ENCODE assay signal across 8 cellular contexts in genomic region chr16:424623-425081, GRCh38. TPM values are rescaled to one million over a fixed set of nuclear protein-coding genes. Genes with fewer than 3 reads are reported as not detected.
DNase-seq lines count a peak whose midpoint lies in the region; ATAC-seq lines count a peak whose summit lies in the region.

No MANE protein-coding gene starts in this region.

- peak overlapping the region in 1 of 2 donors; percentile 49 for H3K27ac Mint-ChIP-seq in natural killer cell treated with Interleukin-12 subunit alpha and Interleukin-12 subunit beta and Interleukin-15 and Interleukin-18, amount 100 ng/mL, for 72 hours

- peak overlapping the region; percentile 62 for H3K4me3 Mint-ChIP-seq in natural killer cell treated with Interleukin-12 subunit alpha and Interleukin-12 subunit beta and Interleukin-15 and Interleukin-18, amount 100 ng/mL, for 72 hours

- no peak for ATAC-seq in natural killer cell treated with Interleukin-12 subunit alpha and Interleukin-12 subunit beta and Interleukin-15 and Interleukin-18, amount 100 ng/mL, for 72 hours
- ATAC-seq in GM21737 (IDR thresholded peaks at IDR 0.05; ENCODE audit: unreplicated experiment): no peak

- H3K9me3 Mint-ChIP-seq in natural killer cell treated with Interleukin-12 subunit alpha and Interleukin-12 subunit beta and Interleukin-15 and Interleukin-18, amount 100 ng/mL, for 72 hours: no peaks in the 10 kb centered on the region

- peaks cover 23 to 27% of the 10 kb centered on the region in 2 donors for H3K4me1 Mint-ChIP-seq in natural killer cell treated with Interleukin-12 subunit alpha and Interleukin-12 subunit beta and Interleukin-15 and Interleukin-18, amount 100 ng/mL, for 72 hours (ENCODE audit: low read depth in 2 of 2)

- no peaks in the 10 kb centered on the region for H3K27me3 Mint-ChIP-seq in natural killer cell treated with Interleukin-12 subunit alpha and Interleukin-12 subunit beta and Interleukin-15 and Interleukin-18, amount 100 ng/mL, for 72 hours

- DNase-seq in DMS53 (lab: John Stamatoyannopoulos, UW) (peak; percentile 60), DMS53 treated with DMSO at 0.1 percent for 48 hours (lab: John Stamatoyannopoulos, UW; ENCODE audit: unreplicated experiment) (no peak), RPMI8226 (peak; percentile 45), epithelial cell of prostate (ENCODE audit: low read depth, low spot score) (no peak), GDM1 (lab: John Stamatoyannopoulos, UW) (no peak), NCI-H2081 treated with DMSO at 0.1 percent for 48 hours (lab: John Stamatoyannopoulos, UW) (no peak)
- DNase-seq in natural killer cell treated with Interleukin-12 subunit alpha and Interleukin-12 subunit beta and Interleukin-15 and Interleukin-18, amount 100 ng/mL, for 72 hours (ENCODE audit: low spot score): no peak

- peak overlapping the region; percentile 80 for H3K27ac ChIP-seq in epithelial cell of prostate

- no peaks in the 10 kb centered on the region for H3K36me3 Mint-ChIP-seq in natural killer cell treated with Interleukin-12 subunit alpha and Interleukin-12 subunit beta and Interleukin-15 and Interleukin-18, amount 100 ng/mL, for 72 hours

RNA-seq across cellular contexts. Expression of gene RAB11FIP3, which starts 0.8 kb away (rescaled TPM):
- 10 to 100 TPM; 21.9 to 53.4 TPM for total RNA-seq in natural killer cell treated with Interleukin-12 subunit alpha and Interleukin-12 subunit beta and Interleukin-15 and Interleukin-18, amount 100 ng/mL, for 72 hours

RNA-seq across cellular contexts. Expression of gene DECR2, which starts 23.0 kb away (rescaled TPM):
- total RNA-seq in natural killer cell treated with Interleukin-12 subunit alpha and Interleukin-12 subunit beta and Interleukin-15 and Interleukin-18, amount 100 ng/mL, for 72 hours: 10 to 100 TPM in 1 of 2 donors, 1 to 10 TPM in 1; 4.5 to 28.6 TPM

RNA-seq across cellular contexts. Expression of gene NME4, which starts 27.7 kb away (rescaled TPM):
- total RNA-seq in natural killer cell treated with Interleukin-12 subunit alpha and Interleukin-12 subunit beta and Interleukin-15 and Interleukin-18, amount 100 ng/mL, for 72 hours: 1 to 10 TPM; 2.7 to 9.1 TPM

RNA-seq across cellular contexts. Expression of gene PGAP6, which starts 42.9 kb away (rescaled TPM):
- total RNA-seq in natural killer cell treated with Interleukin-12 subunit alpha and Interleukin-12 subunit beta and Interleukin-15 and Interleukin-18, amount 100 ng/mL, for 72 hours: 10 to 100 TPM; 39.4 to 46.8 TPM

RNA-seq across cellular contexts. Expression of gene MRPL28, which starts 54.3 kb away (rescaled TPM):
- 10 to 100 TPM; 80.6 to 98.6 TPM for total RNA-seq in natural killer cell treated with Interleukin-12 subunit alpha and Interleukin-12 subunit beta and Interleukin-15 and Interleukin-18, amount 100 ng/mL, for 72 hours

Comparison
In these comparisons a context has a peak if more than half of its experiments do, and no peak if none do; other contexts are left out.
1. DNase-seq: peak in DMS53 (single experiment) and RPMI8226 (single experiment); none in DMS53 treated with DMSO at 0.1 percent for 48 hours (single experiment), epithelial cell of prostate (single experiment), natural killer cell treated with Interleukin-12 subunit alpha and Interleukin-12 subunit beta and Interleukin-15 and Interleukin-18, amount 100 ng/mL, for 72 hours (single experiment), GDM1 (single experiment) and NCI-H2081 treated with DMSO at 0.1 percent for 48 hours (single experiment).